18 cellular contexts compared by ENCODE assay signal in genomic region chr5:151520294-151520693, GRCh38.
DNase-seq lines count a peak whose midpoint lies in the region; ATAC-seq, FAIRE-seq and TF ChIP-seq lines count a peak whose summit lies in the region.
"Had no signal": no experiment of that assay in that cellular context is flagged by ENCODE, and none has a peak within 500 bp of the region (broad histone marks: within the 10 kb centered on the region; RNA-seq: fewer than 3 reads in every experiment).

No MANE protein-coding gene starts in this region.

- ATAC-seq in HCT116 (peak; percentile 43; the same call in 1 of the 2 replicates), gastroesophageal sphincter (peak; percentile 28), HG02588 (IDR thresholded peaks at IDR 0.05; ENCODE audit: unreplicated experiment) (no peak)

- intact Hi-C loops in HCT116 (cut with micrococcal nuclease) = loop anchor here (1.0 to 10.0 kb wide), 3 partner anchors 132 to 515 kb away; no protein-coding TSS in a partner anchor

- DNase-seq in D721Med (ENCODE audit: insufficient read length, low spot score) (no peak), HCT116 (ENCODE audit: low read depth, low spot score) (no peak), RWPE1 (ENCODE audit: low spot score) (no peak), urothelium cell line (ENCODE audit: low spot score) (no peak), GF-D8 (lab: John Stamatoyannopoulos, UW) (no peak)
- DNase-seq in effector CD4-positive, alpha-beta T cell = no peak
- DNase-seq: activated B cell treated with CpG ODN at 0.5 μM for 24 hours, activated gamma-delta T cell, aorta, colonic mucosa, DND-41, erythroblast, NCI-H1105 treated with DMSO at 0.1 percent for 48 hours had no signal

- no peak for FAIRE-seq in D721Med (lab: Jason Lieb, UNC)
- no peak for FAIRE-seq in urothelium cell line (lab: Jason Lieb, UNC)
- FAIRE-seq: H54, HTR-8/SVneo, islet of Langerhans had no signal

- H3K27ac ChIP-seq in HCT116 (ENCODE audit: low read depth, low read length) = no peak overlapping the region
- peak overlapping the region; percentile 18 for H3K27ac ChIP-seq in RWPE1
- no peak overlapping the region for H3K27ac ChIP-seq in gastroesophageal sphincter
- H3K27ac ChIP-seq: colonic mucosa had no signal

- no peak for TF ChIP-seq EP300 in gastroesophageal sphincter (IDR thresholded peaks at IDR 0.05)

- no peak overlapping the region for H3K4me2 ChIP-seq in HCT116 (ENCODE audit: low read length)

- BruUV-seq in HCT116 (replicated peaks; lab: Mats Ljungman, UMichigan) = no TSS peak

- H3K4me1 ChIP-seq in HCT116 (ENCODE audit: control insufficient read depth in 1 of 2, insufficient read depth in 2 of 2, low read length in 2 of 2) = no peaks in the 10 kb centered on the region
- no peaks in the 10 kb centered on the region for H3K4me1 ChIP-seq in gastroesophageal sphincter
- H3K4me1 ChIP-seq: colonic mucosa had no signal

- H3K36me3 ChIP-seq in HCT116 (ENCODE audit: control insufficient read depth in 1 of 2, insufficient read depth in 2 of 2, low read length in 2 of 2) (no peaks in the 10 kb centered on the region), gastroesophageal sphincter (no peaks in the 10 kb centered on the region)
- H3K36me3 ChIP-seq: colonic mucosa had no signal

- TF ChIP-seq RAD21 in HCT116 (IDR thresholded peaks at IDR 0.05; ENCODE audit: low read depth) = peak; percentile 50

- H4K20me1 ChIP-seq in HCT116 (ENCODE audit: insufficient read depth) = no peaks in the 10 kb centered on the region

- H2AFZ ChIP-seq in HCT116 (ENCODE audit: low read depth, low read length, poor library complexity, severe bottlenecking) = no peak overlapping the region

- no peak overlapping the region for H3K4me3 ChIP-seq in HCT116 (replicated peaks in 1 of 2; ENCODE audit: low read depth in 1 of 2, low read length in 2 of 2)
- no peak overlapping the region for H3K4me3 ChIP-seq in gastroesophageal sphincter
- H3K4me3 ChIP-seq: colonic mucosa had no signal

- 48 to 57% methylated on average over 6 to 7 of the region's 7 CpGs for WGBS in gastroesophageal sphincter (ENCODE audit: low coverage in 1 of 2), 2 donors

- H3K9ac ChIP-seq in HCT116 (ENCODE audit: low read length) = no peak overlapping the region

- H3K27me3 ChIP-seq in HCT116 (ENCODE audit: insufficient read depth, low read length) (no peaks in the 10 kb centered on the region), gastroesophageal sphincter (no peaks in the 10 kb centered on the region)
- H3K27me3 ChIP-seq: colonic mucosa had no signal

- no peak for TF ChIP-seq POLR2A in HCT116 (IDR thresholded peaks at IDR 0.05; ENCODE audit: borderline replicate concordance, extremely low read depth, insufficient read depth, insufficient read length)
- no peak for TF ChIP-seq POLR2A in gastroesophageal sphincter (IDR thresholded peaks at IDR 0.05)

- no peaks in the 10 kb centered on the region for H3K9me3 ChIP-seq in HCT116 (ENCODE audit: control insufficient read depth in 1 of 2, insufficient read depth in 1 of 2, low read depth in 1 of 2, low read length in 2 of 2)
- H3K9me3 ChIP-seq in gastroesophageal sphincter = no peaks in the 10 kb centered on the region
- H3K9me3 ChIP-seq: colonic mucosa had no signal

- no peaks in the 10 kb centered on the region for H3K79me2 ChIP-seq in HCT116 (ENCODE audit: insufficient read depth, low read length)

- peak; percentile 55 for TF ChIP-seq CTCF in D721Med (IDR thresholded peaks at IDR 0.05; ENCODE audit: insufficient read depth, missing control alignments)
- TF ChIP-seq CTCF in HCT116 (IDR thresholded peaks at IDR 0.05 in 2 of 3, conservative IDR thresholded peaks at IDR 0.05 in 1 of 3; ENCODE audit: borderline replicate concordance in 1 of 3, insufficient read depth in 1 of 3, low read depth in 2 of 3, low read length in 2 of 3) = peak in 2 of 3 experiments; percentile 15 to 26; a peak in 2 of 6 replicates
- no peak for TF ChIP-seq CTCF in RWPE1 (conservative IDR thresholded peaks at IDR 0.05; ENCODE audit: low read depth)
- TF ChIP-seq CTCF in gastroesophageal sphincter (IDR thresholded peaks at IDR 0.05) = no peak

- RAD21 ChIA-PET in HCT116 (lab: Charles Lee; ENCODE audit: low non-redundant PET in 1 of 2, low total read pairs in 2 of 2, uncharacterized antibody in 2 of 2, unreplicated experiment in 2 of 2) = interaction anchor here (1.5 to 1.6 kb wide), 2 partner anchors 132 kb away, joined by 6 to 7 read pairs; no protein-coding TSS in a partner anchor

- no peaks in the 10 kb centered on the region for H3K9me2 ChIP-seq in HCT116 (ENCODE audit: insufficient read depth)

- POLR2A ChIA-PET in HCT116 (lab: Charles Lee) (no interaction called here), RWPE1 (lab: Yijun Ruan, JAX; ENCODE audit: low non-redundant PET) (no interaction called here)

- CTCF ChIA-PET in HCT116 (lab: Charles Lee) (interaction anchor here (1.1 to 2.9 kb wide), 2 partner anchors 132 to 204 kb away, joined by 4 to 33 read pairs; no protein-coding TSS in a partner anchor), RWPE1 (lab: Yijun Ruan, JAX) (interaction anchor here (2.0 kb wide), 1 partner anchor 132 kb away, joined by 12 read pairs; no protein-coding TSS in a partner anchor)

TF ChIP-seq in HCT116, 20 proteins besides CTCF, POLR2A, EP300 and RAD21:
- TF ChIP-seq POLR2AphosphoS5 (IDR thresholded peaks at IDR 0.05; ENCODE audit: low read depth, low read length) = no peak
- TF ChIP-seq EZH2phosphoT487 (IDR thresholded peaks at IDR 0.05; ENCODE audit: borderline replicate concordance) = no peak
- no peak for TF ChIP-seq SRF (IDR thresholded peaks at IDR 0.05; ENCODE audit: low read depth)
- no peak for TF ChIP-seq ZFX (IDR thresholded peaks at IDR 0.05)
- no peak for TF ChIP-seq CBX3 (IDR thresholded peaks at IDR 0.05; ENCODE audit: low read depth)
- no peak for TF ChIP-seq SP1 (IDR thresholded peaks at IDR 0.05; ENCODE audit: low read depth)
- TF ChIP-seq SIN3A (IDR thresholded peaks at IDR 0.05; ENCODE audit: low read depth) = no peak
- no peak for TF ChIP-seq FOSL1 (IDR thresholded peaks at IDR 0.05; ENCODE audit: low read depth)
- TF ChIP-seq ZBTB33 (IDR thresholded peaks at IDR 0.05; ENCODE audit: extremely low read depth, insufficient replicate concordance, low read length) = no peak
- TF ChIP-seq EGR1 (IDR thresholded peaks at IDR 0.05; ENCODE audit: low read depth) = no peak
- no peak for TF ChIP-seq JUND (IDR thresholded peaks at IDR 0.05)
TF ChIP-seq in HCT116: peak in this region for 0.

Comparison
In these comparisons a context has a peak if more than half of its experiments do, and no peak if none do; other contexts are left out.
1. CTCF ChIP-seq: peak in D721Med (single experiment) and HCT116 (2 of 3); none in RWPE1 (single experiment) and gastroesophageal sphincter (0 of 4).